ENCODE assay signal across 18 cellular contexts in the genomic region with DNA sequence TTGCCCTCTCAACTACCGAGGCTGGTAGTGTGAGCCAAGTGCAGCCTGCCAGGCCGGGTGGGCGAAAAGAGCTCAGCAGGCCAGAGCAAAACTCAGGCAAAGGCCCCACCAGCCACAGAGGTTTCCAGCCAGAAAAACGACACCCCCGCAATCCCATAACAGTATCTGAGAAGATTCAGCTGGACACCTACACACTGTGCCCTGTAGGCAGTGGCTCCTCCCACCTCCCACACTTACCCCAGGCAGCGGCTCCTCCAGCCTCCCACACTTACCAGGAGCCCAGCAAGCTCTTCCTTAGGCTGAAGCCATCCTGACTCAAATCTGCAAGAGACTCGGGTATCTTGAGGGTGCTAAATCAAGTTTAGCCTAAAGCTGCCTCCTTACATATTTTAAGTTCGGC.
"Had no signal": no experiment of that assay in that cellular context is flagged by ENCODE, and none has a peak within 500 bp of the region (broad histone marks: within the 10 kb centered on the region; RNA-seq: fewer than 3 reads in every experiment).

No MANE protein-coding gene starts in this region.

- H3K4me3 ChIP-seq: cardiac muscle cell, coronary artery, gastrocnemius medialis, right atrium auricular region, stomach, thyroid gland had no signal

- H3K27me3 ChIP-seq: cardiac muscle cell, right atrium auricular region, stomach, thyroid gland had no signal

- H3K4me3 Mint-ChIP-seq: activated naive CD8-positive, alpha-beta T cell treated with anti-CD3 and anti-CD28 coated beads for 36 hours; T-helper 2 cell treated with Interferon-gamma antibody and Interleukin-4, amounts not matched to agents 5 μg/mL and 100 μg/mL, for 36 hours had no signal

- H3K36me3 Mint-ChIP-seq: activated naive CD8-positive, alpha-beta T cell treated with anti-CD3 and anti-CD28 coated beads for 36 hours had no signal

- H3K9me3 Mint-ChIP-seq: activated naive CD8-positive, alpha-beta T cell treated with anti-CD3 and anti-CD28 coated beads for 36 hours had no signal

- H3K9me3 ChIP-seq: gastrocnemius medialis, right atrium auricular region, stomach, thyroid gland had no signal

- ATAC-seq: activated CD4-positive, CD25-positive, alpha-beta regulatory T cell treated with anti-CD3 and anti-CD28 coated beads, Interleukin-2, amount 50 U/mL, for 24 hours; gastrocnemius medialis; left ventricle myocardium superior had no signal

- DNase-seq: activated CD4-positive, alpha-beta T cell treated with anti-CD3 and anti-CD28 coated beads, Interleukin-2, amount 50 U/mL, for 48 hours; activated gamma-delta T cell; activated naive CD8-positive, alpha-beta T cell treated with anti-CD3 and anti-CD28 coated beads for 36 hours; effector CD4-positive, alpha-beta T cell; gastrocnemius medialis; left ventricle myocardium superior; mesendoderm; SIG-M5; small intestine; stomach; thyroid gland had no signal

- H3K36me3 ChIP-seq: cardiac muscle cell, gastrocnemius medialis, right atrium auricular region, stomach, thyroid gland had no signal

- H3K27ac ChIP-seq: cardiac muscle cell, coronary artery, gastrocnemius medialis, right atrium auricular region, stomach, thyroid gland had no signal

- FAIRE-seq: astrocyte, keratinocyte, small intestine had no signal

- H3K27ac Mint-ChIP-seq: activated naive CD8-positive, alpha-beta T cell treated with anti-CD3 and anti-CD28 coated beads for 36 hours; T-helper 2 cell treated with Interferon-gamma antibody and Interleukin-4, amounts not matched to agents 5 μg/mL and 100 μg/mL, for 36 hours had no signal
